In genomic region chr6:158068893-158069799, GRCh38 we compare ENCODE assay signal across 8 cellular contexts.
DNase-seq lines count a peak whose midpoint lies in the region; ATAC-seq and TF ChIP-seq lines count a peak whose summit lies in the region.

No MANE protein-coding gene starts in this region.

- peaks cover 24% of the 10 kb centered on the region for H3K36me3 ChIP-seq in CD4-positive, alpha-beta memory T cell (ENCODE audit: insufficient read depth, low read length)
- no peaks in the 10 kb centered on the region for H3K36me3 ChIP-seq in smooth muscle cell (ENCODE audit: low read depth)

- peaks cover 36 to 58% of the 10 kb centered on the region in 2 donors for H3K36me3 Mint-ChIP-seq in CD4-positive, alpha-beta memory T cell
- H3K36me3 Mint-ChIP-seq in chondrocyte (ENCODE audit: low read depth): peaks cover 29% of the 10 kb centered on the region
- peaks cover 0 to 71% (median 5%) of the 10 kb centered on the region in 3 donors for H3K36me3 Mint-ChIP-seq in naive thymus-derived CD8-positive, alpha-beta T cell

- H3K27me3 Mint-ChIP-seq in CD4-positive, alpha-beta memory T cell: no peaks in the 10 kb centered on the region
- H3K27me3 Mint-ChIP-seq in chondrocyte (ENCODE audit: low read depth): no peaks in the 10 kb centered on the region
- H3K27me3 Mint-ChIP-seq in naive thymus-derived CD8-positive, alpha-beta T cell: no peaks in the 10 kb centered on the region

- no peaks in the 10 kb centered on the region for H3K79me2 ChIP-seq in smooth muscle cell (ENCODE audit: low read depth)

- POLR2A ChIA-PET in CD4-positive, alpha-beta memory T cell (lab: Charles Lee; ENCODE audit: partially characterized antibody): interaction anchor here (1.1 kb wide), 1 partner anchor 8 kb away, joined by 3 read pairs; no protein-coding TSS in a partner anchor
- POLR2A ChIA-PET in naive thymus-derived CD8-positive, alpha-beta T cell (lab: Charles Lee): interaction anchor here (0.5 to 3.0 kb wide), 3 partner anchors 9 to 40 kb away, joined by 3 to 7 read pairs (median 3); no protein-coding TSS in a partner anchor

- H3K27ac Mint-ChIP-seq in CD4-positive, alpha-beta memory T cell: peak overlapping the region; percentile 58 to 92 (median 81)
- H3K27ac Mint-ChIP-seq in chondrocyte (ENCODE audit: unreplicated experiment): peak overlapping the region; percentile 93
- peak overlapping the region in 9 of 10 donors; percentile 5 to 89 (median 64) for H3K27ac Mint-ChIP-seq in naive thymus-derived CD8-positive, alpha-beta T cell

- ATAC-seq in naive thymus-derived CD8-positive, alpha-beta T cell: no peak
- ATAC-seq in GM19455 (IDR thresholded peaks at IDR 0.05; ENCODE audit: unreplicated experiment): no peak

- no peak overlapping the region for H2AFZ ChIP-seq in smooth muscle cell (ENCODE audit: low read depth)

- peaks cover 9 to 25% (median 16%) of the 10 kb centered on the region in 4 donors for H3K4me1 Mint-ChIP-seq in CD4-positive, alpha-beta memory T cell
- peaks cover 43% of the 10 kb centered on the region for H3K4me1 Mint-ChIP-seq in chondrocyte (ENCODE audit: low read depth)
- H3K4me1 Mint-ChIP-seq in naive thymus-derived CD8-positive, alpha-beta T cell: peaks cover 4 to 11% (median 9%) of the 10 kb centered on the region in 4 donors

- H3K9me3 ChIP-seq in CD4-positive, alpha-beta memory T cell (ENCODE audit: control insufficient read depth in 1 of 2, low read length in 2 of 2): no peaks in the 10 kb centered on the region
- no peaks in the 10 kb centered on the region for H3K9me3 ChIP-seq in smooth muscle cell (replicated peaks; ENCODE audit: low read depth)

- H3K27ac ChIP-seq in CD4-positive, alpha-beta memory T cell (ENCODE audit: low read depth, low read length): no peak overlapping the region
- H3K27ac ChIP-seq in smooth muscle cell (ENCODE audit: low read depth): no peak overlapping the region

- H3K9me3 Mint-ChIP-seq in CD4-positive, alpha-beta memory T cell: no peaks in the 10 kb centered on the region
- no peaks in the 10 kb centered on the region for H3K9me3 Mint-ChIP-seq in chondrocyte (ENCODE audit: low read depth)
- H3K9me3 Mint-ChIP-seq in naive thymus-derived CD8-positive, alpha-beta T cell: no peaks in the 10 kb centered on the region

- H3K4me3 ChIP-seq in CD4-positive, alpha-beta memory T cell (ENCODE audit: low read length in 2 of 2): no peak overlapping the region
- no peak overlapping the region for H3K4me3 ChIP-seq in smooth muscle cell

- H3F3A ChIP-seq in smooth muscle cell (ENCODE audit: low read depth): no peaks in the 10 kb centered on the region

- no peaks in the 10 kb centered on the region for H3K27me3 ChIP-seq in CD4-positive, alpha-beta memory T cell (ENCODE audit: insufficient read depth, low read length)
- no peaks in the 10 kb centered on the region for H3K27me3 ChIP-seq in smooth muscle cell (ENCODE audit: low read depth)

- no peak for DNase-seq in CD4-positive, alpha-beta memory T cell
- DNase-seq in NCI-H187 treated with DMSO at 0.1 percent for 48 hours (lab: John Stamatoyannopoulos, UW) (peak; percentile 37), chondrocyte (ENCODE audit: low spot score) (peak; percentile 66), smooth muscle cell (lab: John Stamatoyannopoulos, UW; ENCODE audit: unreplicated experiment) (no peak), germinal center (ENCODE audit: low spot score) (no peak), mesenteric fat pad (ENCODE audit: low spot score) (no peak)
- no peak for DNase-seq in naive thymus-derived CD8-positive, alpha-beta T cell

- no peak overlapping the region for H3K9ac ChIP-seq in smooth muscle cell (ENCODE audit: low read depth)

- 82% methylated on average over 14 of the region's 14 CpGs for WGBS in smooth muscle cell (ENCODE audit: low lambda C conversion rate)

- intact Hi-C loops in CD4-positive, alpha-beta memory T cell (cut with micrococcal nuclease): no loop called here

- CTCF ChIA-PET in CD4-positive, alpha-beta memory T cell (lab: Charles Lee; ENCODE audit: partially characterized antibody): interaction anchor here (0.9 to 7.5 kb wide), 4 partner anchors 10 to 315 kb away, joined by 3 to 89 read pairs (median 46); no protein-coding TSS in a partner anchor

- no peak overlapping the region for H3K4me2 ChIP-seq in smooth muscle cell

- TF ChIP-seq CTCF in chondrocyte (IDR thresholded peaks at IDR 0.05) (no peak), smooth muscle cell (IDR thresholded peaks at IDR 0.05; ENCODE audit: borderline replicate concordance, insufficient read depth, poor library complexity, severe bottlenecking) (no peak)

- no peaks in the 10 kb centered on the region for H4K20me1 ChIP-seq in smooth muscle cell (ENCODE audit: low read depth)

- H3K4me1 ChIP-seq in CD4-positive, alpha-beta memory T cell (ENCODE audit: insufficient read depth, low read length): peaks cover 9% of the 10 kb centered on the region
- H3K4me1 ChIP-seq in smooth muscle cell (ENCODE audit: low read depth): no peaks in the 10 kb centered on the region

- H3K4me3 Mint-ChIP-seq in CD4-positive, alpha-beta memory T cell: no peak overlapping the region
- peak overlapping the region; percentile 19 for H3K4me3 Mint-ChIP-seq in chondrocyte (ENCODE audit: unreplicated experiment)
- no peak overlapping the region for H3K4me3 Mint-ChIP-seq in naive thymus-derived CD8-positive, alpha-beta T cell

Comparison
In these comparisons a context has a peak if more than half of its experiments do, and no peak if none do; other contexts are left out.
1. DNase-seq: peak in NCI-H187 treated with DMSO at 0.1 percent for 48 hours (single experiment) and chondrocyte (single experiment); none in CD4-positive, alpha-beta memory T cell (0 of 5), naive thymus-derived CD8-positive, alpha-beta T cell (0 of 10), smooth muscle cell (single experiment), germinal center (single experiment) and mesenteric fat pad (single experiment).
2. Peak in every context shown above with its lines, with median percentiles within 50 percentile points of each other: H3K27ac Mint-ChIP-seq.